Comparison of ENCODE assay signal across 14 cellular contexts in the genomic region with DNA sequence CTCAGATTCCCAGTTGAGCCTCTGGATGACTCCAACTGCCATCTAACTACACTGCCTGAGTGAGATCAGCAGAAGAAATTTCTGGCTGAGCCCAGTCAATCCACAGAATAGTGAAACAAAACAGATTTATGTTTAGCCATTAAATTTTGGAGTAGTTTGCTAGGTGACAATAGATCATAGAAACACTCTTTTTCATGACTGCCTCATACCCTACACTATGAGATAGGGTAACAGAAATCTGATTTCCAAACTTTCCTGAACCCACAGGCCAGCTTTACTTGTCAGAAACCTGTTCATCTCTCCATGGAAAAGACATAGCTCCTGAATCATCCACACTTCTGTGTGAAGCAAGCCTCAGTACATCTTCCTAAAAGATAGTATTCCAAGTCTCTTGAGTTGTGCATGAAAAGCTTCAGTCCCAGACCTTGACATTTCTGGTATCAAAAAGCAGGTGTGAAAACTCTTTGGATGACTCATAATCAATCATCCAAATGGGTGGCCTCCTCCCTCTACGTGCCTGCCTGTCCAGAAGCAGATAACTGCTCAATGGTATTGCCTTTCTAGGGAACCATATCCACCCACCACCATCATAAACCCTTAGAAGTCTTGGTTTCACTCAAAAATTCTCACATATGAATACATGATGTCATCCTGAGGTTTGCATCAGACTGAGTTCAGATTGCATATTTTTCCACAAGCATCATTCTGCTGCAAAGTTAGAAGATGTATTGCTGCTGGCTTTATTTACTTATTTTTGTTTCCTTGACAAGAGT. TPM values are rescaled to one million over a fixed set of nuclear protein-coding genes. Genes with fewer than 3 reads are reported as not detected.
A peak's percentile ranks its signal among the peaks of the same experiment; 100 is the strongest.
DNase-seq lines count a peak whose midpoint lies in the region; ATAC-seq, FAIRE-seq and TF ChIP-seq lines count a peak whose summit lies in the region.
"Had no signal": no experiment of that assay in that cellular context is flagged by ENCODE, and none has a peak within 500 bp of the region (broad histone marks: within the 10 kb centered on the region; RNA-seq: fewer than 3 reads in every experiment).

No MANE protein-coding gene starts in this region.

- no peak overlapping the region for H3K4me3 Mint-ChIP-seq in activated CD8-positive, alpha-beta T cell treated with anti-CD3 and anti-CD28 coated beads for 36 hours
- H3K4me3 Mint-ChIP-seq in activated CD8-positive, alpha-beta T cell treated with anti-CD3 and anti-CD28 coated beads, Interleukin-2, amount 10 ng/mL, durations not matched to agents 7 days and 5 days = no peak overlapping the region
- no peak overlapping the region for H3K4me3 Mint-ChIP-seq in T-helper 17 cell
- H3K4me3 Mint-ChIP-seq: activated B cell treated with CpG ODN at 0.5 μM for 24 hours; stimulated activated naive B cell treated with anti-CD40 and anti-IgM and Interleukin-4, amounts not matched to agents 10 μg/mL and 1 μg/mL and 100 μg/mL, for 72 hours had no signal

- no peaks in the 10 kb centered on the region for H3K9me3 Mint-ChIP-seq in activated CD8-positive, alpha-beta T cell treated with anti-CD3 and anti-CD28 coated beads for 36 hours
- H3K9me3 Mint-ChIP-seq in activated CD8-positive, alpha-beta T cell treated with anti-CD3 and anti-CD28 coated beads, Interleukin-2, amount 10 ng/mL, durations not matched to agents 7 days and 5 days (ENCODE audit: insufficient read depth) = no peaks in the 10 kb centered on the region
- H3K9me3 Mint-ChIP-seq: activated B cell treated with CpG ODN at 0.5 μM for 24 hours had no signal

- H3K4me1 ChIP-seq in small intestine (ENCODE audit: control insufficient read depth in 2 of 2, insufficient read depth in 1 of 2, low read depth in 1 of 2, low read length in 1 of 2) = no peaks in the 10 kb centered on the region

- CTCF ChIA-PET in activated CD8-positive, alpha-beta T cell treated with anti-CD3 and anti-CD28 coated beads for 36 hours (lab: Charles Lee) = interaction anchor here (1.1 kb wide), 1 partner anchor 47 kb away, joined by 3 read pairs; a partner anchor contains a TSS
- CTCF ChIA-PET in activated CD8-positive, alpha-beta T cell treated with anti-CD3 and anti-CD28 coated beads, Interleukin-2, amount 10 ng/mL, durations not matched to agents 7 days and 5 days (lab: Charles Lee) = no interaction called here

- H3K27me3 ChIP-seq in small intestine (ENCODE audit: control insufficient read depth in 2 of 2, insufficient read depth in 2 of 2, low read length in 2 of 2) = no peaks in the 10 kb centered on the region
- H3K27me3 ChIP-seq: right lobe of liver had no signal

- H3K27me3 Mint-ChIP-seq in activated CD8-positive, alpha-beta T cell treated with anti-CD3 and anti-CD28 coated beads for 36 hours = no peaks in the 10 kb centered on the region
- no peaks in the 10 kb centered on the region for H3K27me3 Mint-ChIP-seq in activated CD8-positive, alpha-beta T cell treated with anti-CD3 and anti-CD28 coated beads, Interleukin-2, amount 10 ng/mL, durations not matched to agents 7 days and 5 days (ENCODE audit: low read depth)
- H3K27me3 Mint-ChIP-seq in T-helper 17 cell = no peaks in the 10 kb centered on the region
- H3K27me3 Mint-ChIP-seq: activated B cell treated with CpG ODN at 0.5 μM for 24 hours had no signal

- FAIRE-seq in small intestine (lab: Jason Lieb, UNC) = no peak
- FAIRE-seq: H1 had no signal

- H3K9me3 ChIP-seq in small intestine (ENCODE audit: control insufficient read depth, low read depth) = no peaks in the 10 kb centered on the region
- no peaks in the 10 kb centered on the region for H3K9me3 ChIP-seq in T-helper 17 cell (ENCODE audit: control insufficient read depth, low read length, poor library complexity, severe bottlenecking)
- H3K9me3 ChIP-seq: right lobe of liver had no signal

- in situ Hi-C loops in astrocyte of the spinal cord (cut with HindIII; ENCODE audit: low sequenced_read_pairs) = no loop called here

- peak; percentile 48 for DNase-seq in activated CD8-positive, alpha-beta T cell treated with anti-CD3 and anti-CD28 coated beads for 36 hours
- no peak for DNase-seq in activated CD8-positive, alpha-beta T cell treated with anti-CD3 and anti-CD28 coated beads, Interleukin-2, amount 10 ng/mL, durations not matched to agents 7 days and 5 days
- peak; percentile 7 for DNase-seq in astrocyte of the spinal cord (ENCODE audit: low read depth, low spot score)
- DNase-seq in small intestine = peak; percentile 6
- no peak for DNase-seq in T-helper 17 cell
- no peak for DNase-seq in hypothalamus (lab: John Stamatoyannopoulos, UW)
- DNase-seq: activated B cell treated with CpG ODN at 0.5 μM for 24 hours; NCI-H510A; right lobe of liver; SHP77 treated with DMSO at 0.1 percent for 48 hours; stimulated activated naive B cell treated with anti-CD40 and anti-IgM and Interleukin-4, amounts not matched to agents 10 μg/mL and 1 μg/mL and 100 μg/mL, for 72 hours had no signal

- peak; percentile 95 for ATAC-seq in activated CD8-positive, alpha-beta T cell treated with anti-CD3 and anti-CD28 coated beads for 36 hours
- no peak for ATAC-seq in activated CD8-positive, alpha-beta T cell treated with anti-CD3 and anti-CD28 coated beads, Interleukin-2, amount 10 ng/mL, durations not matched to agents 7 days and 5 days
- peak; percentile 75 for ATAC-seq in HG02610 (IDR thresholded peaks at IDR 0.05; ENCODE audit: unreplicated experiment)
- no peak for ATAC-seq in T-helper 17 cell
- no peak for ATAC-seq in HG03108 (IDR thresholded peaks at IDR 0.05; ENCODE audit: unreplicated experiment)

- H3K36me3 ChIP-seq in small intestine (ENCODE audit: control insufficient read depth in 2 of 2, insufficient read depth in 2 of 2, low read length in 2 of 2) = no peaks in the 10 kb centered on the region
- H3K36me3 ChIP-seq: right lobe of liver had no signal

- no peak for TF ChIP-seq CTCF in activated CD8-positive, alpha-beta T cell treated with anti-CD3 and anti-CD28 coated beads for 36 hours (IDR thresholded peaks at IDR 0.05)
- no peak for TF ChIP-seq CTCF in astrocyte of the spinal cord (IDR thresholded peaks at IDR 0.05; ENCODE audit: low read depth, low read length)

- H3K27ac Mint-ChIP-seq in activated CD8-positive, alpha-beta T cell treated with anti-CD3 and anti-CD28 coated beads for 36 hours = peak overlapping the region; percentile 75
- H3K27ac Mint-ChIP-seq in activated CD8-positive, alpha-beta T cell treated with anti-CD3 and anti-CD28 coated beads, Interleukin-2, amount 10 ng/mL, durations not matched to agents 7 days and 5 days = no peak overlapping the region
- H3K27ac Mint-ChIP-seq in T-helper 17 cell = no peak overlapping the region
- H3K27ac Mint-ChIP-seq: activated B cell treated with CpG ODN at 0.5 μM for 24 hours; stimulated activated naive B cell treated with anti-CD40 and anti-IgM and Interleukin-4, amounts not matched to agents 10 μg/mL and 1 μg/mL and 100 μg/mL, for 72 hours had no signal

- peaks cover 3% of the 10 kb centered on the region for H3K36me3 Mint-ChIP-seq in activated CD8-positive, alpha-beta T cell treated with anti-CD3 and anti-CD28 coated beads for 36 hours (ENCODE audit: low read depth)
- no peaks in the 10 kb centered on the region for H3K36me3 Mint-ChIP-seq in activated CD8-positive, alpha-beta T cell treated with anti-CD3 and anti-CD28 coated beads, Interleukin-2, amount 10 ng/mL, durations not matched to agents 7 days and 5 days (ENCODE audit: low read depth)
- peaks cover 2% of the 10 kb centered on the region for H3K36me3 Mint-ChIP-seq in T-helper 17 cell (ENCODE audit: low read depth)

- POLR2A ChIA-PET in activated CD8-positive, alpha-beta T cell treated with anti-CD3 and anti-CD28 coated beads for 36 hours (lab: Charles Lee) = interaction anchor here (0.8 kb wide), 1 partner anchor 9 kb away, joined by 3 read pairs; no protein-coding TSS in a partner anchor
- POLR2A ChIA-PET in activated CD8-positive, alpha-beta T cell treated with anti-CD3 and anti-CD28 coated beads, Interleukin-2, amount 10 ng/mL, durations not matched to agents 7 days and 5 days (lab: Charles Lee) = no interaction called here

- H3K4me3 ChIP-seq in astrocyte of the spinal cord (ENCODE audit: low read depth, low read length) = no peak overlapping the region
- H3K4me3 ChIP-seq in small intestine (ENCODE audit: low read depth in 1 of 2, low read length in 2 of 2) = no peak overlapping the region
- H3K4me3 ChIP-seq: right lobe of liver had no signal

- WGBS in small intestine, 3 donors = 6 to 40% (median 9%) methylated on average over 1 of the region's 1 CpG

- no peak overlapping the region for H3K27ac ChIP-seq in small intestine (ENCODE audit: low read depth in 1 of 2, low read length in 1 of 2)
- H3K27ac ChIP-seq: right lobe of liver had no signal

- intact Hi-C loops in activated CD8-positive, alpha-beta T cell treated with anti-CD3 and anti-CD28 coated beads for 36 hours (cut with micrococcal nuclease) = no loop called here

- peaks cover 26% of the 10 kb centered on the region for H3K4me1 Mint-ChIP-seq in activated CD8-positive, alpha-beta T cell treated with anti-CD3 and anti-CD28 coated beads for 36 hours (ENCODE audit: low read depth)
- H3K4me1 Mint-ChIP-seq in activated CD8-positive, alpha-beta T cell treated with anti-CD3 and anti-CD28 coated beads, Interleukin-2, amount 10 ng/mL, durations not matched to agents 7 days and 5 days (ENCODE audit: low read depth) = peaks cover 2% of the 10 kb centered on the region
- peaks cover 5% of the 10 kb centered on the region for H3K4me1 Mint-ChIP-seq in T-helper 17 cell
- H3K4me1 Mint-ChIP-seq: activated B cell treated with CpG ODN at 0.5 μM for 24 hours; stimulated activated naive B cell treated with anti-CD40 and anti-IgM and Interleukin-4, amounts not matched to agents 10 μg/mL and 1 μg/mL and 100 μg/mL, for 72 hours had no signal

RNA-seq across cellular contexts. Expression of a gene that starts 47.5 kb away (rescaled TPM):
- 10 to 100 TPM; 28.7 to 30.1 TPM for total RNA-seq in activated CD8-positive, alpha-beta T cell treated with anti-CD3 and anti-CD28 coated beads for 36 hours
- 10 to 100 TPM; 27.4 to 32.2 TPM for total RNA-seq in activated CD8-positive, alpha-beta T cell treated with anti-CD3 and anti-CD28 coated beads, Interleukin-2, amount 10 ng/mL, durations not matched to agents 7 days and 5 days
- 10 to 100 TPM; 10.8 to 19.5 (median 17.4) TPM for polyA plus RNA-seq in small intestine
- total RNA-seq in T-helper 17 cell = 10 to 100 TPM; 38.5 to 47.2 TPM

Comparison
In these comparisons a context has a peak if more than half of its experiments do, and no peak if none do; other contexts are left out.
1. ATAC-seq: peak in activated CD8-positive, alpha-beta T cell treated with anti-CD3 and anti-CD28 coated beads for 36 hours (single experiment) and HG02610 (single experiment); none in activated CD8-positive, alpha-beta T cell treated with anti-CD3 and anti-CD28 coated beads, Interleukin-2, amount 10 ng/mL, durations not matched to agents 7 days and 5 days (single experiment), T-helper 17 cell (single experiment) and HG03108 (single experiment).
2. DNase-seq: peak in activated CD8-positive, alpha-beta T cell treated with anti-CD3 and anti-CD28 coated beads for 36 hours (single experiment), astrocyte of the spinal cord (single experiment) and small intestine (single experiment); none in activated CD8-positive, alpha-beta T cell treated with anti-CD3 and anti-CD28 coated beads, Interleukin-2, amount 10 ng/mL, durations not matched to agents 7 days and 5 days (single experiment), T-helper 17 cell (0 of 3) and hypothalamus (0 of 51).